Comparison of ENCODE assay signal across 9 cellular contexts in genomic region chr16:55510185-55510805, GRCh38. TPM values are rescaled to one million over a fixed set of nuclear protein-coding genes. Genes with fewer than 3 reads are reported as not detected.
DNase-seq lines count a peak whose midpoint lies in the region; ATAC-seq, FAIRE-seq and TF ChIP-seq lines count a peak whose summit lies in the region.
"Had no signal": no experiment of that assay in that cellular context is flagged by ENCODE, and none has a peak within 500 bp of the region (broad histone marks: within the 10 kb centered on the region; RNA-seq: fewer than 3 reads in every experiment).

No MANE protein-coding gene starts in this region.

- H3K79me2 ChIP-seq in HepG2 (ENCODE audit: insufficient read depth, low read length): peaks cover 6% of the 10 kb centered on the region

- H3K36me3 ChIP-seq in HepG2 (replicated peaks in 1 of 2; ENCODE audit: control insufficient read depth in 1 of 2, insufficient read depth in 2 of 2, low read length in 2 of 2) (no peaks in the 10 kb centered on the region), tibial artery (peaks cover 0 to 17% (median 12%) of the 10 kb centered on the region in 3 donors)
- H3K36me3 ChIP-seq in CD8-positive, alpha-beta memory T cell (ENCODE audit: insufficient read depth, low read length): no peaks in the 10 kb centered on the region

- peaks cover 18% of the 10 kb centered on the region for H3K36me3 Mint-ChIP-seq in T-helper 2 cell treated with Interferon-gamma antibody and Interleukin-4, amounts not matched to agents 5 μg/mL and 100 μg/mL, for 36 hours (ENCODE audit: low read depth)
- H3K36me3 Mint-ChIP-seq in activated T-helper 1 cell treated with anti-CD3 and anti-CD28 coated beads, Interleukin-12 subunit alpha, Interleukin-12 subunit beta, Interleukin-2, Interleukin-4 antibody, amounts not matched to agents 30 ng/mL and 10 ng/mL and 1 ng/mL, durations not matched to agents 14 hours and 24 hours and 36 hours (ENCODE audit: low read depth): no peaks in the 10 kb centered on the region
- peaks cover 0 to 3% (median 0%) of the 10 kb centered on the region in 3 donors for H3K36me3 Mint-ChIP-seq in CD8-positive, alpha-beta memory T cell

- intact Hi-C loops in activated T-helper 1 cell treated with anti-CD3 and anti-CD28 coated beads, Interleukin-12 subunit alpha, Interleukin-12 subunit beta, Interleukin-2, Interleukin-4 antibody, amounts not matched to agents 30 ng/mL and 10 ng/mL and 1 ng/mL, durations not matched to agents 14 hours and 24 hours and 36 hours (cut with micrococcal nuclease): no loop called here
- intact Hi-C loops in HepG2 (cut with micrococcal nuclease; ENCODE audit: unreplicated experiment): no loop called here
- intact Hi-C loops in tibial artery (cut with DNase I; ENCODE audit: low total_unique reads): no loop called here

- BruUV-seq in HepG2 (replicated peaks; lab: Mats Ljungman, UMichigan): no TSS peak

- no peak for TF ChIP-seq RAD21 in HepG2 (CRISPR knock-in tag; IDR thresholded peaks at IDR 0.05)

- peaks cover 29% of the 10 kb centered on the region for H3K9me3 Mint-ChIP-seq in T-helper 2 cell treated with Interferon-gamma antibody and Interleukin-4, amounts not matched to agents 5 μg/mL and 100 μg/mL, for 36 hours
- peaks cover 14% of the 10 kb centered on the region for H3K9me3 Mint-ChIP-seq in activated T-helper 1 cell treated with anti-CD3 and anti-CD28 coated beads, Interleukin-12 subunit alpha, Interleukin-12 subunit beta, Interleukin-2, Interleukin-4 antibody, amounts not matched to agents 30 ng/mL and 10 ng/mL and 1 ng/mL, durations not matched to agents 14 hours and 24 hours and 36 hours
- peaks cover 0 to 22% (median 15%) of the 10 kb centered on the region in 5 donors for H3K9me3 Mint-ChIP-seq in CD8-positive, alpha-beta memory T cell

- in situ Hi-C loops in HepG2 (cut with HindIII; ENCODE audit: extremely low pct_ligation_motif_present, low pct_unique_long_range_greater_than_20kb): no loop called here

- 8% methylated on average over 4 of the region's 4 CpGs for WGBS in HepG2 (ENCODE audit: low lambda C conversion rate)

- no peak overlapping the region for H2AFZ ChIP-seq in HepG2 (ENCODE audit: low read length)

- ATAC-seq in HepG2: no peak

- H4K20me1 ChIP-seq in HepG2 (ENCODE audit: insufficient read depth, low read length): no peaks in the 10 kb centered on the region

- POLR2A ChIA-PET in HepG2 (lab: Yijun Ruan, JAX): no interaction called here
- POLR2A ChIA-PET in CD8-positive, alpha-beta memory T cell (lab: Charles Lee): no interaction called here

- H3K4me2 ChIP-seq in HepG2 (ENCODE audit: low read depth, low read length): peak overlapping the region; percentile 93

- DNase-seq in T-helper 2 cell treated with Interferon-gamma antibody and Interleukin-4, amounts not matched to agents 5 μg/mL and 100 μg/mL, for 36 hours (ENCODE audit: low spot score): no peak
- no peak for DNase-seq in T-helper 2 cell
- no peak for DNase-seq in activated T-helper 1 cell treated with anti-CD3 and anti-CD28 coated beads, Interleukin-12 subunit alpha, Interleukin-12 subunit beta, Interleukin-2, Interleukin-4 antibody, amounts not matched to agents 30 ng/mL and 10 ng/mL and 1 ng/mL, durations not matched to agents 14 hours and 24 hours and 36 hours (ENCODE audit: low spot score)
- DNase-seq in HepG2 (ENCODE audit: low spot score): no peak
- DNase-seq in tibial artery: no peak
- DNase-seq in NCI-H2107 (lab: John Stamatoyannopoulos, UW): no peak
- DNase-seq in NCI-H345 (lab: John Stamatoyannopoulos, UW): no peak
- DNase-seq in CD8-positive, alpha-beta memory T cell: no peak
- DNase-seq: activated gamma-delta T cell treated with Interleukin-2 at 50 U/mL for 16 hours had no signal

- FAIRE-seq in HepG2 (lab: Jason Lieb, UNC): no peak

- TF ChIP-seq CTCF in HepG2 (CRISPR knock-in tag; IDR thresholded peaks at IDR 0.05): no peak
- no peak for TF ChIP-seq CTCF in tibial artery (IDR thresholded peaks at IDR 0.05)

- CTCF ChIA-PET in HepG2 (lab: Yijun Ruan, JAX; ENCODE audit: low intra/inter-chr PET ratio, low total read pairs): no interaction called here
- CTCF ChIA-PET in CD8-positive, alpha-beta memory T cell (lab: Charles Lee): no interaction called here

- H3K27me3 ChIP-seq in HepG2 (ENCODE audit: control insufficient read depth in 1 of 2, insufficient read depth in 2 of 2, low read length in 2 of 2): no peaks in the 10 kb centered on the region
- H3K27me3 ChIP-seq in tibial artery: no peaks in the 10 kb centered on the region
- H3K27me3 ChIP-seq in CD8-positive, alpha-beta memory T cell (ENCODE audit: insufficient read depth, low read length, poor library complexity, severe bottlenecking): no peaks in the 10 kb centered on the region

- no peak overlapping the region for H3K27ac ChIP-seq in HepG2 (ENCODE audit: extremely low read length, insufficient read depth, low read length)
- no peak overlapping the region for H3K27ac ChIP-seq in tibial artery
- no peak overlapping the region for H3K27ac ChIP-seq in CD8-positive, alpha-beta memory T cell (ENCODE audit: low read depth, low read length)

- H3K27me3 Mint-ChIP-seq in T-helper 2 cell treated with Interferon-gamma antibody and Interleukin-4, amounts not matched to agents 5 μg/mL and 100 μg/mL, for 36 hours (ENCODE audit: low read depth): peaks cover 35% of the 10 kb centered on the region
- H3K27me3 Mint-ChIP-seq in activated T-helper 1 cell treated with anti-CD3 and anti-CD28 coated beads, Interleukin-12 subunit alpha, Interleukin-12 subunit beta, Interleukin-2, Interleukin-4 antibody, amounts not matched to agents 30 ng/mL and 10 ng/mL and 1 ng/mL, durations not matched to agents 14 hours and 24 hours and 36 hours (ENCODE audit: insufficient read depth): peaks cover 22% of the 10 kb centered on the region
- peaks cover 30 to 73% of the 10 kb centered on the region in 2 donors for H3K27me3 Mint-ChIP-seq in CD8-positive, alpha-beta memory T cell

- TF ChIP-seq EP300 in HepG2 (IDR thresholded peaks at IDR 0.05; ENCODE audit: low read depth in 2 of 2, low read length in 2 of 2) (no peak), HepG2 (CRISPR knock-in tag; IDR thresholded peaks at IDR 0.05; ENCODE audit: borderline replicate concordance) (no peak)

- TF ChIP-seq POLR2A in HepG2 (IDR thresholded peaks at IDR 0.05; ENCODE audit: insufficient read depth in 1 of 2, low read depth in 2 of 2, low read length in 2 of 2): no peak

- peaks cover 11% of the 10 kb centered on the region for H3K4me1 Mint-ChIP-seq in T-helper 2 cell treated with Interferon-gamma antibody and Interleukin-4, amounts not matched to agents 5 μg/mL and 100 μg/mL, for 36 hours (ENCODE audit: low read depth)
- peaks cover 7% of the 10 kb centered on the region for H3K4me1 Mint-ChIP-seq in activated T-helper 1 cell treated with anti-CD3 and anti-CD28 coated beads, Interleukin-12 subunit alpha, Interleukin-12 subunit beta, Interleukin-2, Interleukin-4 antibody, amounts not matched to agents 30 ng/mL and 10 ng/mL and 1 ng/mL, durations not matched to agents 14 hours and 24 hours and 36 hours (ENCODE audit: low read depth)
- H3K4me1 Mint-ChIP-seq in CD8-positive, alpha-beta memory T cell: peaks cover 4 to 11% (median 9%) of the 10 kb centered on the region in 3 donors

- H3K4me1 ChIP-seq in HepG2 (ENCODE audit: insufficient read depth, low read length) (peaks cover 45% of the 10 kb centered on the region), tibial artery (peaks cover 0 to 12% (median 2%) of the 10 kb centered on the region in 4 donors)
- H3K4me1 ChIP-seq in CD8-positive, alpha-beta memory T cell (ENCODE audit: insufficient read depth, low read length): no peaks in the 10 kb centered on the region

- H3K9ac ChIP-seq in HepG2 (ENCODE audit: insufficient read depth, low read depth, low read length): peak overlapping the region; percentile 58; the same call in 1 of the 2 replicates

- H3K9me3 ChIP-seq in HepG2 (ENCODE audit: low read length) (peaks cover 10% of the 10 kb centered on the region), tibial artery (peaks cover 0 to 20% (median 6%) of the 10 kb centered on the region in 3 donors)
- H3K9me3 ChIP-seq in CD8-positive, alpha-beta memory T cell (ENCODE audit: low read length): no peaks in the 10 kb centered on the region

- H3K4me3 ChIP-seq in HepG2 (replicated peaks in 1 of 3; ENCODE audit: insufficient read depth in 1 of 3, low read depth in 2 of 3, low read length in 3 of 3) (peak overlapping the region; percentile 69 to 88 (median 76); a peak in 5 of 6 replicates), tibial artery (peak overlapping the region; percentile 57 to 70)
- no peak overlapping the region for H3K4me3 ChIP-seq in CD8-positive, alpha-beta memory T cell (ENCODE audit: low read length)

- no peak overlapping the region for H3K27ac Mint-ChIP-seq in T-helper 2 cell treated with Interferon-gamma antibody and Interleukin-4, amounts not matched to agents 5 μg/mL and 100 μg/mL, for 36 hours
- H3K27ac Mint-ChIP-seq in activated T-helper 1 cell treated with anti-CD3 and anti-CD28 coated beads, Interleukin-12 subunit alpha, Interleukin-12 subunit beta, Interleukin-2, Interleukin-4 antibody, amounts not matched to agents 30 ng/mL and 10 ng/mL and 1 ng/mL, durations not matched to agents 14 hours and 24 hours and 36 hours: no peak overlapping the region
- no peak overlapping the region for H3K27ac Mint-ChIP-seq in CD8-positive, alpha-beta memory T cell

- peak overlapping the region; percentile 82 for H3K4me3 Mint-ChIP-seq in T-helper 2 cell treated with Interferon-gamma antibody and Interleukin-4, amounts not matched to agents 5 μg/mL and 100 μg/mL, for 36 hours
- H3K4me3 Mint-ChIP-seq in activated T-helper 1 cell treated with anti-CD3 and anti-CD28 coated beads, Interleukin-12 subunit alpha, Interleukin-12 subunit beta, Interleukin-2, Interleukin-4 antibody, amounts not matched to agents 30 ng/mL and 10 ng/mL and 1 ng/mL, durations not matched to agents 14 hours and 24 hours and 36 hours: peak overlapping the region; percentile 70
- no peak overlapping the region for H3K4me3 Mint-ChIP-seq in CD8-positive, alpha-beta memory T cell

RNA-seq across cellular contexts. Expression of gene LPCAT2, which starts 1.4 kb away (rescaled TPM):
- 1.5 and 2.2 TPM in 2 replicates for total RNA-seq in activated T-helper 1 cell treated with anti-CD3 and anti-CD28 coated beads, Interleukin-12 subunit alpha, Interleukin-12 subunit beta, Interleukin-2, Interleukin-4 antibody, amounts not matched to agents 30 ng/mL and 10 ng/mL and 1 ng/mL, durations not matched to agents 14 hours and 24 hours and 36 hours
- total RNA-seq in HepG2 (2016; rRNA removed; fragmentation: Illumina TruSeq; extraction: Trizol): 7.7 and 9.9 TPM in 2 replicates
- 1.1 and 1.2 TPM in 2 replicates for total RNA-seq in HepG2 (2016; cell fraction: cytosol; rRNA removed; fragmentation: Illumina TruSeq; extraction: Trizol; ENCODE audit: low read depth)
- total RNA-seq in HepG2 (2016; cell fraction: insoluble cytoplasmic fraction; rRNA removed; fragmentation: Illumina TruSeq; extraction: Trizol): 5.5 and 12.0 TPM in 2 replicates
- 1.3 and 1.9 TPM in 2 replicates for total RNA-seq in HepG2 (2016; cell fraction: membrane; rRNA removed; fragmentation: Illumina TruSeq; extraction: Trizol)
- 15.2 and 20.7 TPM in 2 replicates for total RNA-seq in HepG2 (2016; cell fraction: nucleus; rRNA removed; fragmentation: Illumina TruSeq; extraction: Trizol)
- 12.5 and 17.6 TPM in 2 replicates for polyA plus RNA-seq in HepG2 (2011; rRNA removed)
- polyA plus RNA-seq in HepG2 (2011; cell fraction: cytosol; rRNA removed): 5.2 and 8.1 TPM in 2 replicates
- 6.2 and 7.9 TPM in 2 replicates for polyA plus RNA-seq in HepG2 (2011; cell fraction: nucleus; rRNA removed)
- polyA plus RNA-seq in HepG2 (2012): 13.3 and 13.4 TPM in 2 replicates
- polyA plus RNA-seq in HepG2 (2016; cell fraction: cytosol; fragmentation: Illumina TruSeq; extraction: Trizol; ENCODE audit: low read depth): 0.63 and 0.83 TPM in 2 replicates
- polyA plus RNA-seq in HepG2 (2016; cell fraction: insoluble cytoplasmic fraction; fragmentation: Illumina TruSeq; extraction: Trizol; ENCODE audit: low read depth): 6.3 and 6.8 TPM in 2 replicates
- 1.2 and 1.6 TPM in 2 replicates for polyA plus RNA-seq in HepG2 (2016; cell fraction: membrane; fragmentation: Illumina TruSeq; extraction: Trizol; ENCODE audit: low read depth)
- polyA plus RNA-seq in HepG2 (2016; cell fraction: nucleus; fragmentation: Illumina TruSeq; extraction: Trizol; ENCODE audit: insufficient read depth, low read depth): 20.8 and 23.5 TPM in 2 replicates
- 2.4 and 13.2 TPM in 2 replicates for polyA minus RNA-seq in HepG2 (2011; rRNA and poly(A)+ RNA removed; ENCODE audit: low replicate concordance)
- polyA minus RNA-seq in HepG2 (2011; cell fraction: cytosol; rRNA and poly(A)+ RNA removed): 7.6 and 12.2 TPM in 2 replicates
- polyA minus RNA-seq in HepG2 (2011; cell fraction: nucleus; rRNA and poly(A)+ RNA removed): 24.1 and 26.9 TPM in 2 replicates
- total RNA-seq in CD8-positive, alpha-beta memory T cell: 1 to 10 TPM in 1 of 2 experiments, under 1 TPM in 1; 0.33 to 1.2 TPM
- 0.29 TPM for polyA plus RNA-seq in CD8-positive, alpha-beta memory T cell

RNA-seq across cellular contexts. Expression of gene MMP2, which starts 31.3 kb away (rescaled TPM):
- total RNA-seq in activated T-helper 1 cell treated with anti-CD3 and anti-CD28 coated beads, Interleukin-12 subunit alpha, Interleukin-12 subunit beta, Interleukin-2, Interleukin-4 antibody, amounts not matched to agents 30 ng/mL and 10 ng/mL and 1 ng/mL, durations not matched to agents 14 hours and 24 hours and 36 hours: not detected in 2 replicates
- 0.29 and 0.31 TPM in 2 replicates for total RNA-seq in HepG2 (2016; rRNA removed; fragmentation: Illumina TruSeq; extraction: Trizol)
- not detected in 2 replicates for total RNA-seq in HepG2 (2016; cell fraction: cytosol; rRNA removed; fragmentation: Illumina TruSeq; extraction: Trizol; ENCODE audit: low read depth)
- total RNA-seq in HepG2 (2016; cell fraction: insoluble cytoplasmic fraction; rRNA removed; fragmentation: Illumina TruSeq; extraction: Trizol): 0.30 and 0.54 TPM in 2 replicates
- 0.10 and 0.87 TPM in 2 replicates for total RNA-seq in HepG2 (2016; cell fraction: membrane; rRNA removed; fragmentation: Illumina TruSeq; extraction: Trizol)
- 0.63 and 1.1 TPM in 2 replicates for total RNA-seq in HepG2 (2016; cell fraction: nucleus; rRNA removed; fragmentation: Illumina TruSeq; extraction: Trizol)
- 1.3 TPM in 2 replicates for polyA plus RNA-seq in HepG2 (2011; rRNA removed)
- 0.74 and 0.94 TPM in 2 replicates for polyA plus RNA-seq in HepG2 (2011; cell fraction: cytosol; rRNA removed)
- 0.84 and 0.92 TPM in 2 replicates for polyA plus RNA-seq in HepG2 (2011; cell fraction: nucleus; rRNA removed)
- polyA plus RNA-seq in HepG2 (2012): 0.21 and 0.65 TPM in 2 replicates
- 0.25 and 0.49 TPM in 2 replicates for polyA plus RNA-seq in HepG2 (2016; cell fraction: cytosol; fragmentation: Illumina TruSeq; extraction: Trizol; ENCODE audit: low read depth)
- polyA plus RNA-seq in HepG2 (2016; cell fraction: insoluble cytoplasmic fraction; fragmentation: Illumina TruSeq; extraction: Trizol; ENCODE audit: low read depth): 0.27 and 0.80 TPM in 2 replicates
- 0.63 and 1.00 TPM in 2 replicates for polyA plus RNA-seq in HepG2 (2016; cell fraction: membrane; fragmentation: Illumina TruSeq; extraction: Trizol; ENCODE audit: low read depth)
- 0.67 and 0.96 TPM in 2 replicates for polyA plus RNA-seq in HepG2 (2016; cell fraction: nucleus; fragmentation: Illumina TruSeq; extraction: Trizol; ENCODE audit: insufficient read depth, low read depth)
- 1.5 and 3.0 TPM in 2 replicates for polyA minus RNA-seq in HepG2 (2011; rRNA and poly(A)+ RNA removed; ENCODE audit: low replicate concordance)
- 1.4 and 1.9 TPM in 2 replicates for polyA minus RNA-seq in HepG2 (2011; cell fraction: cytosol; rRNA and poly(A)+ RNA removed)
- polyA minus RNA-seq in HepG2 (2011; cell fraction: nucleus; rRNA and poly(A)+ RNA removed): 0.75 and 2.6 TPM in 2 replicates
- total RNA-seq in CD8-positive, alpha-beta memory T cell: not detected
- not detected for polyA plus RNA-seq in CD8-positive, alpha-beta memory T cell

RNA-seq across cellular contexts. Expression of gene CAPNS2, which starts 56.2 kb away (rescaled TPM):
- not detected in 2 replicates for total RNA-seq in activated T-helper 1 cell treated with anti-CD3 and anti-CD28 coated beads, Interleukin-12 subunit alpha, Interleukin-12 subunit beta, Interleukin-2, Interleukin-4 antibody, amounts not matched to agents 30 ng/mL and 10 ng/mL and 1 ng/mL, durations not matched to agents 14 hours and 24 hours and 36 hours
- 0.29 TPM in 1 of 2 replicates, not detected in the other for total RNA-seq in HepG2 (2016; rRNA removed; fragmentation: Illumina TruSeq; extraction: Trizol)
- not detected in 2 replicates for total RNA-seq in HepG2 (2016; cell fraction: cytosol; rRNA removed; fragmentation: Illumina TruSeq; extraction: Trizol; ENCODE audit: low read depth)
- total RNA-seq in HepG2 (2016; cell fraction: insoluble cytoplasmic fraction; rRNA removed; fragmentation: Illumina TruSeq; extraction: Trizol): 0.17 TPM in 1 of 2 replicates, not detected in the other
- not detected in 2 replicates for total RNA-seq in HepG2 (2016; cell fraction: membrane; rRNA removed; fragmentation: Illumina TruSeq; extraction: Trizol)
- 1.7 TPM in 2 replicates for total RNA-seq in HepG2 (2016; cell fraction: nucleus; rRNA removed; fragmentation: Illumina TruSeq; extraction: Trizol)
- not detected in 2 replicates for polyA plus RNA-seq in HepG2 (2011; rRNA removed)
- not detected in 2 replicates for polyA plus RNA-seq in HepG2 (2011; cell fraction: cytosol; rRNA removed)
- 0.34 and 0.50 TPM in 2 replicates for polyA plus RNA-seq in HepG2 (2011; cell fraction: nucleus; rRNA removed)
- 0.15 TPM in 1 of 2 replicates, not detected in the other for polyA plus RNA-seq in HepG2 (2012)
- not detected in 2 replicates for polyA plus RNA-seq in HepG2 (2016; cell fraction: cytosol; fragmentation: Illumina TruSeq; extraction: Trizol; ENCODE audit: low read depth)
- polyA plus RNA-seq in HepG2 (2016; cell fraction: insoluble cytoplasmic fraction; fragmentation: Illumina TruSeq; extraction: Trizol; ENCODE audit: low read depth): not detected in 2 replicates
- not detected in 2 replicates for polyA plus RNA-seq in HepG2 (2016; cell fraction: membrane; fragmentation: Illumina TruSeq; extraction: Trizol; ENCODE audit: low read depth)
- not detected in 2 replicates for polyA plus RNA-seq in HepG2 (2016; cell fraction: nucleus; fragmentation: Illumina TruSeq; extraction: Trizol; ENCODE audit: insufficient read depth, low read depth)
- polyA minus RNA-seq in HepG2 (2011; rRNA and poly(A)+ RNA removed; ENCODE audit: low replicate concordance): 0.14 and 0.58 TPM in 2 replicates
- not detected in 2 replicates for polyA minus RNA-seq in HepG2 (2011; cell fraction: cytosol; rRNA and poly(A)+ RNA removed)
- 5.7 TPM in 2 replicates for polyA minus RNA-seq in HepG2 (2011; cell fraction: nucleus; rRNA and poly(A)+ RNA removed)
- total RNA-seq in CD8-positive, alpha-beta memory T cell: not detected
- not detected for polyA plus RNA-seq in CD8-positive, alpha-beta memory T cell

Comparison
In these comparisons a context has a peak if more than half of its experiments do, and no peak if none do; other contexts are left out.
1. H3K4me3 Mint-ChIP-seq: peak in T-helper 2 cell treated with Interferon-gamma antibody and Interleukin-4, amounts not matched to agents 5 μg/mL and 100 μg/mL, for 36 hours (single experiment) and activated T-helper 1 cell treated with anti-CD3 and anti-CD28 coated beads, Interleukin-12 subunit alpha, Interleukin-12 subunit beta, Interleukin-2, Interleukin-4 antibody, amounts not matched to agents 30 ng/mL and 10 ng/mL and 1 ng/mL, durations not matched to agents 14 hours and 24 hours and 36 hours (single experiment); none in CD8-positive, alpha-beta memory T cell (0 of 7).